19 cellular contexts compared by ENCODE assay signal in the genomic region with DNA sequence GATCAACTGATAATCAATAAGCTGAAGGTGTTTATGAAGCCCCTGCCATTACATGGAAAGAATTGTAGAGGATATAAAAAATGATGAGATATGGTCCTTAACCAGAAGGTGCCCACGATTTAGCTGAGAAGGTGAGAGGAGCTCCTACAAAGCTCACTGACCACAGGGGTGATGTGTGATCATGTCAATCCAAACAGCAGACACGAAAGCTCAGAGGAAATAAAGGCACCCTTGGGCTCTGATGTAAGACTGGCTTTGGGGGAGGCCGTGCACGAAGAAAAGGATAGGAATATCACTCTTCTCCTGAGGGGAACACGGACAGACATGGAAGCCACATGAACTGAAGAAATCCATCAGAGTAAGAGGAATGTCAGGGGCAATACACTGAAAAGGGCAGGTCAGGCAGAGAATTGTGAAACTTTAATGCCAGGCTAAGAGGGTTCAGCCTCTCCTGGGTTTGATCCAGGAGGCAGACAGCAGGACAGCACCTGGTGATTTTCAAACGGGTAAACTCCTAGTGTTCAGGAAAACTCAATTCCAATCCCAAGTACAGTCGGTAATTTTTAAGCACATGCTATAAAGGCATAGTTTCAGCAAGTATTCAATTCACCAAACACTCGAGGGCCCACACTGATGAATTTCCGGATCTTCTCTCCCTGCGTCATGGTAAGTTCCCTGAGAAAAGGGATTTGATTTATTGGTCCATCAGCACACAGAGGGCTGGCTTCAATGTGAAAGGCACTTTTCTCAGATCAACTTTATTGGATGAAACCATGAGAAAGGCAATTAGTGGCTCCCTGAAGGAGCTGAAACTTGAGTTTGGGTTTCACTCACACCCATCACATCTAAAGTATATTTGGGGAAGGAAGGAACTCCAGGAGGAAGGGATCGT.
A peak's percentile ranks its signal among the peaks of the same experiment; 100 is the strongest.
DNase-seq lines count a peak whose midpoint lies in the region; ATAC-seq, FAIRE-seq and TF ChIP-seq lines count a peak whose summit lies in the region.
"Had no signal": no experiment of that assay in that cellular context is flagged by ENCODE, and none has a peak within 500 bp of the region (broad histone marks: within the 10 kb centered on the region; RNA-seq: fewer than 3 reads in every experiment).

No MANE protein-coding gene starts in this region.

- POLR2A ChIA-PET in PC-3 (lab: Charles Lee; ENCODE audit: unreplicated experiment): no interaction called here

- H3K27me3 ChIP-seq in PC-3 (ENCODE audit: low read length) (no peaks in the 10 kb centered on the region), GM23338 (ENCODE audit: insufficient read depth) (no peaks in the 10 kb centered on the region)

- H3K4me1 ChIP-seq in PC-3 (ENCODE audit: insufficient read depth, low read length): no peaks in the 10 kb centered on the region
- no peaks in the 10 kb centered on the region for H3K4me1 ChIP-seq in GM23338 (ENCODE audit: insufficient read depth)

- H3K27ac ChIP-seq in PC-3 (ENCODE audit: low read length) (no peak overlapping the region), GM23338 (ENCODE audit: low read depth) (no peak overlapping the region)
- H3K27ac ChIP-seq: C4-2B, PC-9 had no signal

- H3K27me3 Mint-ChIP-seq in chondrocyte (ENCODE audit: low read depth): no peaks in the 10 kb centered on the region
- no peaks in the 10 kb centered on the region for H3K27me3 Mint-ChIP-seq in osteocyte (ENCODE audit: unreplicated experiment)
- peaks cover 16% of the 10 kb centered on the region for H3K27me3 Mint-ChIP-seq in T-helper 17 cell
- no peaks in the 10 kb centered on the region for H3K27me3 Mint-ChIP-seq in GM23338 (ENCODE audit: insufficient read depth, low read depth, poor library complexity)

- H3K36me3 Mint-ChIP-seq in chondrocyte (ENCODE audit: low read depth) (peaks cover 28% of the 10 kb centered on the region), osteocyte (ENCODE audit: unreplicated experiment) (peaks cover 49% of the 10 kb centered on the region), T-helper 17 cell (ENCODE audit: low read depth) (peaks cover 2% of the 10 kb centered on the region), GM23338 (ENCODE audit: low read depth) (no peaks in the 10 kb centered on the region; the same call in 2 of the 3 replicates)

- no peaks in the 10 kb centered on the region for H3F3A ChIP-seq in PC-3 (ENCODE audit: low read length, unreplicated experiment)
- H3F3A ChIP-seq in GM23338 (replicated peaks; ENCODE audit: low read depth): no peaks in the 10 kb centered on the region

- CTCF ChIA-PET in PC-3 (lab: Charles Lee): no interaction called here

- H3K79me2 ChIP-seq in PC-3 (ENCODE audit: low read length): no peaks in the 10 kb centered on the region
- H3K79me2 ChIP-seq in GM23338 (replicated peaks; ENCODE audit: insufficient read depth): no peaks in the 10 kb centered on the region

- H3K9me3 Mint-ChIP-seq in chondrocyte (ENCODE audit: low read depth): no peaks in the 10 kb centered on the region
- H3K9me3 Mint-ChIP-seq in osteocyte (ENCODE audit: unreplicated experiment): no peaks in the 10 kb centered on the region
- no peaks in the 10 kb centered on the region for H3K9me3 Mint-ChIP-seq in GM23338

- H3K9me2 ChIP-seq in PC-3 (replicated peaks; ENCODE audit: low read length) (no peaks in the 10 kb centered on the region), GM23338 (ENCODE audit: insufficient read depth) (no peaks in the 10 kb centered on the region)

- peaks cover 11% of the 10 kb centered on the region for H3K4me1 Mint-ChIP-seq in chondrocyte (ENCODE audit: low read depth)
- H3K4me1 Mint-ChIP-seq in osteocyte (ENCODE audit: unreplicated experiment): peaks cover 20% of the 10 kb centered on the region
- peaks cover 5% of the 10 kb centered on the region for H3K4me1 Mint-ChIP-seq in T-helper 17 cell
- peaks cover 2% of the 10 kb centered on the region; the same call in 2 of the 3 replicates for H3K4me1 Mint-ChIP-seq in GM23338

- peak; percentile 79 for FAIRE-seq in GM18507 (lab: Jason Lieb, UNC)

- H3K27ac Mint-ChIP-seq in chondrocyte (ENCODE audit: unreplicated experiment) (peak overlapping the region; percentile 59), osteocyte (ENCODE audit: unreplicated experiment) (peak overlapping the region; percentile 32), T-helper 17 cell (no peak overlapping the region), GM23338 (no peak overlapping the region)

- H3K4me2 ChIP-seq in PC-3 (ENCODE audit: low read length): no peak overlapping the region
- H3K4me2 ChIP-seq in GM23338: no peak overlapping the region
- H3K4me2 ChIP-seq: PC-9 had no signal

- H2AFZ ChIP-seq in PC-3 (ENCODE audit: low read length) (no peak overlapping the region), GM23338 (no peak overlapping the region)
- H2AFZ ChIP-seq: PC-9 had no signal

- intact Hi-C loops in PC-3 (cut with micrococcal nuclease): no loop called here

- no peaks in the 10 kb centered on the region for H3K9me3 ChIP-seq in PC-3 (ENCODE audit: low read length)
- H3K9me3 ChIP-seq in T-helper 17 cell (ENCODE audit: control insufficient read depth, low read length, poor library complexity, severe bottlenecking): no peaks in the 10 kb centered on the region

- DNase-seq in GM18507 (ENCODE audit: extremely low spot score, insufficient read length, low read depth): no peak
- no peak for DNase-seq in chondrocyte (ENCODE audit: low spot score)
- no peak for DNase-seq in osteocyte (ENCODE audit: extremely low spot score, unreplicated experiment)
- no peak for DNase-seq in PC-3
- DNase-seq in activated effector memory CD4-positive, alpha-beta T cell treated with Interleukin-2 at 50 U/mL for 16 hours: no peak
- DNase-seq in T-helper 17 cell: no peak
- no peak for DNase-seq in GM23338 (ENCODE audit: low spot score)
- DNase-seq: AML-193, DMS79, HCEC 1CT, MM.1S, NCI-H1105, NCI-H2081 treated with DMSO at 0.1 percent for 48 hours, NCI-H226, NCI-H524, NCI-H82, PC-9 had no signal

- ATAC-seq in GM21723 (IDR thresholded peaks at IDR 0.05; ENCODE audit: unreplicated experiment): peak; percentile 11
- ATAC-seq in PC-3: no peak
- no peak for ATAC-seq in T-helper 17 cell
- no peak for ATAC-seq in GM23338

- H3K36me3 ChIP-seq in PC-3 (ENCODE audit: low read depth, low read length) (no peaks in the 10 kb centered on the region), GM23338 (ENCODE audit: insufficient read depth) (no peaks in the 10 kb centered on the region)

- no peaks in the 10 kb centered on the region for H4K20me1 ChIP-seq in PC-3 (ENCODE audit: low read length)
- H4K20me1 ChIP-seq in GM23338 (replicated peaks; ENCODE audit: insufficient read depth): no peaks in the 10 kb centered on the region

- no TSS peak for BruUV-seq in PC-3 (replicated peaks; lab: Mats Ljungman, UMichigan)

- no peak overlapping the region for H3K9ac ChIP-seq in PC-3 (ENCODE audit: low read length)

- H3K4me3 ChIP-seq in PC-3 (ENCODE audit: low read length) (no peak overlapping the region), GM23338 (no peak overlapping the region)
- H3K4me3 ChIP-seq: PC-9 had no signal

- TF ChIP-seq CTCF in chondrocyte (IDR thresholded peaks at IDR 0.05): no peak
- no peak for TF ChIP-seq CTCF in osteocyte (IDR thresholded peaks at IDR 0.05)
- no peak for TF ChIP-seq CTCF in PC-3 (conservative IDR thresholded peaks at IDR 0.05; ENCODE audit: low read depth, low read length)
- no peak for TF ChIP-seq CTCF in GM23338 (conservative IDR thresholded peaks at IDR 0.05; ENCODE audit: low read depth in 2 of 2)

- H3K4me3 Mint-ChIP-seq in chondrocyte (ENCODE audit: unreplicated experiment): no peak overlapping the region
- H3K4me3 Mint-ChIP-seq in osteocyte (ENCODE audit: unreplicated experiment): no peak overlapping the region
- H3K4me3 Mint-ChIP-seq in T-helper 17 cell: no peak overlapping the region
- no peak overlapping the region for H3K4me3 Mint-ChIP-seq in GM23338

TF ChIP-seq in GM23338, 12 proteins besides CTCF, POLR2A, EP300 and RAD21 (continues in another document):
- TF ChIP-seq CREB1 (CRISPR knock-in tag; IDR thresholded peaks at IDR 0.05; ENCODE audit: low read depth) (no peak), ZNF331 (CRISPR knock-in tag; IDR thresholded peaks at IDR 0.05; ENCODE audit: low read depth) (no peak), EZH2 (IDR thresholded peaks at IDR 0.05; ENCODE audit: low read depth, unreplicated experiment) (no peak), EZH2phosphoT487 (IDR thresholded peaks at IDR 0.05; ENCODE audit: unreplicated experiment) (no peak), JUNB (IDR thresholded peaks at IDR 0.05; ENCODE audit: unreplicated experiment) (no peak)
- TF ChIP-seq, protein P1, sequence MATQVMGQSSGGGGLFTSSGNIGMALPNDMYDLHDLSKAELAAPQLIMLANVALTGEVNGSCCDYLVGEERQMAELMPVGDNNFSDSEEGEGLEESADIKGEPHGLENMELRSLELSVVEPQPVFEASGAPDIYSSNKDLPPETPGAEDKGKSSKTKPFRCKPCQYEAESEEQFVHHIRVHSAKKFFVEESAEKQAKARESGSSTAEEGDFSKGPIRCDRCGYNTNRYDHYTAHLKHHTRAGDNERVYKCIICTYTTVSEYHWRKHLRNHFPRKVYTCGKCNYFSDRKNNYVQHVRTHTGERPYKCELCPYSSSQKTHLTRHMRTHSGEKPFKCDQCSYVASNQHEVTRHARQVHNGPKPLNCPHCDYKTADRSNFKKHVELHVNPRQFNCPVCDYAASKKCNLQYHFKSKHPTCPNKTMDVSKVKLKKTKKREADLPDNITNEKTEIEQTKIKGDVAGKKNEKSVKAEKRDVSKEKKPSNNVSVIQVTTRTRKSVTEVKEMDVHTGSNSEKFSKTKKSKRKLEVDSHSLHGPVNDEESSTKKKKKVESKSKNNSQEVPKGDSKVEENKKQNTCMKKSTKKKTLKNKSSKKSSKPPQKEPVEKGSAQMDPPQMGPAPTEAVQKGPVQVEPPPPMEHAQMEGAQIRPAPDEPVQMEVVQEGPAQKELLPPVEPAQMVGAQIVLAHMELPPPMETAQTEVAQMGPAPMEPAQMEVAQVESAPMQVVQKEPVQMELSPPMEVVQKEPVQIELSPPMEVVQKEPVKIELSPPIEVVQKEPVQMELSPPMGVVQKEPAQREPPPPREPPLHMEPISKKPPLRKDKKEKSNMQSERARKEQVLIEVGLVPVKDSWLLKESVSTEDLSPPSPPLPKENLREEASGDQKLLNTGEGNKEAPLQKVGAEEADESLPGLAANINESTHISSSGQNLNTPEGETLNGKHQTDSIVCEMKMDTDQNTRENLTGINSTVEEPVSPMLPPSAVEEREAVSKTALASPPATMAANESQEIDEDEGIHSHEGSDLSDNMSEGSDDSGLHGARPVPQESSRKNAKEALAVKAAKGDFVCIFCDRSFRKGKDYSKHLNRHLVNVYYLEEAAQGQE (IDR thresholded peaks at IDR 0.05; ENCODE audit: unreplicated experiment): no peak
- TF ChIP-seq, protein P2, sequence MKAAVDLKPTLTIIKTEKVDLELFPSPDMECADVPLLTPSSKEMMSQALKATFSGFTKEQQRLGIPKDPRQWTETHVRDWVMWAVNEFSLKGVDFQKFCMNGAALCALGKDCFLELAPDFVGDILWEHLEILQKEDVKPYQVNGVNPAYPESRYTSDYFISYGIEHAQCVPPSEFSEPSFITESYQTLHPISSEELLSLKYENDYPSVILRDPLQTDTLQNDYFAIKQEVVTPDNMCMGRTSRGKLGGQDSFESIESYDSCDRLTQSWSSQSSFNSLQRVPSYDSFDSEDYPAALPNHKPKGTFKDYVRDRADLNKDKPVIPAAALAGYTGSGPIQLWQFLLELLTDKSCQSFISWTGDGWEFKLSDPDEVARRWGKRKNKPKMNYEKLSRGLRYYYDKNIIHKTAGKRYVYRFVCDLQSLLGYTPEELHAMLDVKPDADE (IDR thresholded peaks at IDR 0.05): no peak

Comparison
In these comparisons a context has a peak if more than half of its experiments do, and no peak if none do; other contexts are left out.
1. H3K27ac Mint-ChIP-seq: peak in chondrocyte (single experiment) and osteocyte (single experiment); none in T-helper 17 cell (single experiment) and GM23338 (single experiment).